In genomic region chr2:23497536-23497935, GRCh38 we compare ENCODE assay signal across 1 cellular context.
TF ChIP-seq lines count a peak whose summit lies in the region.

No MANE protein-coding gene starts in this region.

TF ChIP-seq in GM23338, 12 proteins besides CTCF, POLR2A, EP300 and RAD21 (continued from another document):
- TF ChIP-seq ZNF462 (CRISPR knock-in tag; IDR thresholded peaks at IDR 0.05) (no peak), REST (IDR thresholded peaks at IDR 0.05; ENCODE audit: unreplicated experiment) (no peak), JUNB (IDR thresholded peaks at IDR 0.05; ENCODE audit: unreplicated experiment) (no peak), CREB1 (CRISPR knock-in tag; IDR thresholded peaks at IDR 0.05; ENCODE audit: low read depth) (no peak), EZH2phosphoT487 (IDR thresholded peaks at IDR 0.05; ENCODE audit: unreplicated experiment) (no peak), EZH2 (IDR thresholded peaks at IDR 0.05; ENCODE audit: low read depth, unreplicated experiment) (no peak), POLR2AphosphoS5 (IDR thresholded peaks at IDR 0.05; ENCODE audit: low read depth) (no peak), ETS1 (IDR thresholded peaks at IDR 0.05) (no peak), ZNF331 (CRISPR knock-in tag; IDR thresholded peaks at IDR 0.05; ENCODE audit: low read depth) (no peak), STAT1 (IDR thresholded peaks at IDR 0.05; ENCODE audit: unreplicated experiment) (no peak)
